ENCODE assay signal across 8 cellular contexts in genomic region chr1:200302192-200302892, GRCh38.
DNase-seq lines count a peak whose midpoint lies in the region; ATAC-seq and TF ChIP-seq lines count a peak whose summit lies in the region.

No MANE protein-coding gene starts in this region.

- DNase-seq in AG08396 (ENCODE audit: low spot score) (peak; percentile 50), SK-N-MC (ENCODE audit: low read depth, low spot score) (no peak), left ventricle myocardium inferior (no peak), putamen (ENCODE audit: low spot score) (peak; percentile 68), NCI-H2196 (lab: John Stamatoyannopoulos, UW; ENCODE audit: unreplicated experiment) (no peak)
- DNase-seq in activated naive CD8-positive, alpha-beta T cell treated with anti-CD3 and anti-CD28 coated beads for 36 hours, result peak; percentile 70

- H3K36me3 Mint-ChIP-seq in activated naive CD8-positive, alpha-beta T cell treated with anti-CD3 and anti-CD28 coated beads for 36 hours, result no peaks in the 10 kb centered on the region

- peaks cover 19% of the 10 kb centered on the region for H3K4me1 ChIP-seq in left ventricle myocardium inferior

- no peaks in the 10 kb centered on the region for H3K9me3 Mint-ChIP-seq in activated naive CD8-positive, alpha-beta T cell treated with anti-CD3 and anti-CD28 coated beads for 36 hours

- peak overlapping the region; percentile 76 for H3K4me3 ChIP-seq in SK-N-MC
- peak overlapping the region; percentile 76 for H3K4me3 ChIP-seq in left ventricle myocardium inferior

- intact Hi-C loops in left ventricle myocardium inferior (cut with micrococcal nuclease), result loop anchor here (10.0 kb wide), 1 partner anchor 618 kb away; no protein-coding TSS in a partner anchor

- peaks cover 8% of the 10 kb centered on the region for H3K27me3 Mint-ChIP-seq in activated naive CD8-positive, alpha-beta T cell treated with anti-CD3 and anti-CD28 coated beads for 36 hours

- no peaks in the 10 kb centered on the region for H3K9me3 ChIP-seq in SK-N-MC (ENCODE audit: low read depth, low read length)
- no peaks in the 10 kb centered on the region for H3K9me3 ChIP-seq in left ventricle myocardium inferior (replicated peaks)

- H3K36me3 ChIP-seq in SK-N-MC (ENCODE audit: insufficient read depth, low read length) (no peaks in the 10 kb centered on the region), left ventricle myocardium inferior (no peaks in the 10 kb centered on the region)

- peak overlapping the region; percentile 37 for H3K9ac ChIP-seq in SK-N-MC (ENCODE audit: insufficient read length)

- peaks cover 23% of the 10 kb centered on the region for H3K4me1 Mint-ChIP-seq in activated naive CD8-positive, alpha-beta T cell treated with anti-CD3 and anti-CD28 coated beads for 36 hours

- H3K27ac ChIP-seq in SK-N-MC (no peak overlapping the region), left ventricle myocardium inferior (replicated peaks) (no peak overlapping the region)

- no peak for TF ChIP-seq CTCF in left ventricle myocardium inferior (IDR thresholded peaks at IDR 0.05; ENCODE audit: borderline replicate concordance)

- H3K4me3 Mint-ChIP-seq in activated naive CD8-positive, alpha-beta T cell treated with anti-CD3 and anti-CD28 coated beads for 36 hours, result peak overlapping the region; percentile 80

- peak; percentile 47 for ATAC-seq in GM18873 (IDR thresholded peaks at IDR 0.05; ENCODE audit: low FRiP score, unreplicated experiment)
- peak; percentile 53 for ATAC-seq in HG03139 (IDR thresholded peaks at IDR 0.05; ENCODE audit: unreplicated experiment)

- H3K27ac Mint-ChIP-seq in activated naive CD8-positive, alpha-beta T cell treated with anti-CD3 and anti-CD28 coated beads for 36 hours, result peak overlapping the region; percentile 43

- peaks cover 17% of the 10 kb centered on the region for H3K27me3 ChIP-seq in left ventricle myocardium inferior (ENCODE audit: low read depth)

Comparison
In these comparisons a context has a peak if more than half of its experiments do, and no peak if none do; other contexts are left out.
1. DNase-seq: peak in AG08396 (single experiment), activated naive CD8-positive, alpha-beta T cell treated with anti-CD3 and anti-CD28 coated beads for 36 hours (single experiment) and putamen (single experiment); none in SK-N-MC (single experiment), left ventricle myocardium inferior (single experiment) and NCI-H2196 (single experiment).